ENCODE assay signal across 14 cellular contexts in the genomic region with DNA sequence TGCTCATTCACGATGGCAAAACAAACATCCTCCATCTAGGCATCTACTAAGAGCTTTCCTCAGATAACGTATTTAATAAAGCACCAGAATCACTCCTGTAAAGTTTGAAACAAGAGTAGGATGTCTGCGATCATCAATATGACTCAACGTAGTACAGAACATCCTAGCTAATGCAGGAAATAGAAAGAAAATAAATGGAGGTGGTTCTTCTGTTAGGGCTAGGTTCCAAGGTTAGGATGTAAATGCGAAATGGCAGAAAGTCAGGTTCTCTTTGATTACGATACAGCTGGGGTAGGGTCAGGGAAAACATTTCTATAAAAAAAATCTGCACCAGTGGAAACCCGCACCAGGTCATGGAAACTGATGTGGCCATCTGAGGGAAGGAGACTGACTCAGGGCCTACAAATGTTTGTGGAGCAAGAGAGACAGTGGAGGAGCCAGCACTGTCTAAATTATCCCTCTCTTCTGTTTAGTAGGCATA. TPM values are rescaled to one million over a fixed set of nuclear protein-coding genes. Genes with fewer than 3 reads are reported as not detected.
DNase-seq lines count a peak whose midpoint lies in the region; ATAC-seq and TF ChIP-seq lines count a peak whose summit lies in the region.
"Had no signal": no experiment of that assay in that cellular context is flagged by ENCODE, and none has a peak within 500 bp of the region (broad histone marks: within the 10 kb centered on the region; RNA-seq: fewer than 3 reads in every experiment).

No MANE protein-coding gene starts in this region.

- peaks cover 32% of the 10 kb centered on the region for H3K4me1 ChIP-seq in mammary epithelial cell (ENCODE audit: insufficient read depth, low read length)

- no peak overlapping the region for H3K27ac ChIP-seq in mammary epithelial cell (ENCODE audit: insufficient read depth, low read depth, low read length)
- H3K27ac ChIP-seq: HL-60, neutrophil, Peyer's patch had no signal

- no peaks in the 10 kb centered on the region for H3K27me3 Mint-ChIP-seq in MCF 10A (ENCODE audit: insufficient read depth, unreplicated experiment)
- H3K27me3 Mint-ChIP-seq in activated CD8-positive, alpha-beta T cell treated with anti-CD3 and anti-CD28 coated beads, Interleukin-2, amount 10 ng/mL, durations not matched to agents 7 days and 5 days (ENCODE audit: low read depth): no peaks in the 10 kb centered on the region
- no peaks in the 10 kb centered on the region for H3K27me3 Mint-ChIP-seq in stimulated activated naive CD8-positive, alpha-beta T cell treated with anti-CD3 and anti-CD28 coated beads, Interleukin-15, amount 100 ng/mL, for 72 hours

- ATAC-seq in activated CD8-positive, alpha-beta T cell treated with anti-CD3 and anti-CD28 coated beads, Interleukin-2, amount 10 ng/mL, durations not matched to agents 7 days and 5 days: no peak
- ATAC-seq in stimulated activated naive CD8-positive, alpha-beta T cell treated with anti-CD3 and anti-CD28 coated beads, Interleukin-15, amount 100 ng/mL, for 72 hours: no peak
- ATAC-seq in HG03095 (IDR thresholded peaks at IDR 0.05; ENCODE audit: unreplicated experiment) (no peak), HG02588 (IDR thresholded peaks at IDR 0.05; ENCODE audit: unreplicated experiment) (no peak)

- DNase-seq in MCF 10A (ENCODE audit: unreplicated experiment) (no peak), mammary epithelial cell (no peak), fibroblast of pulmonary artery (ENCODE audit: low read depth) (peak; percentile 39), occipital lobe (lab: John Stamatoyannopoulos, UW) (no peak)
- DNase-seq in activated CD8-positive, alpha-beta T cell treated with anti-CD3 and anti-CD28 coated beads, Interleukin-2, amount 10 ng/mL, durations not matched to agents 7 days and 5 days: no peak
- no peak for DNase-seq in stimulated activated naive CD8-positive, alpha-beta T cell treated with anti-CD3 and anti-CD28 coated beads, Interleukin-15, amount 100 ng/mL, for 72 hours
- DNase-seq: activated CD8-positive, alpha-beta memory T cell treated with anti-CD3 and anti-CD28 coated beads, Interleukin-2, amount 50 U/mL, for 48 hours; kidney glomerular epithelial cell; NCI-H2227 treated with DMSO at 0.1 percent for 48 hours; Peyer's patch had no signal

- no peaks in the 10 kb centered on the region for H3K36me3 ChIP-seq in mammary epithelial cell (ENCODE audit: insufficient read depth, low read length)
- H3K36me3 ChIP-seq: neutrophil, Peyer's patch had no signal

- peak overlapping the region; percentile 27 for H3K27ac Mint-ChIP-seq in MCF 10A (ENCODE audit: low read depth, unreplicated experiment)
- H3K27ac Mint-ChIP-seq in activated CD8-positive, alpha-beta T cell treated with anti-CD3 and anti-CD28 coated beads, Interleukin-2, amount 10 ng/mL, durations not matched to agents 7 days and 5 days: peak overlapping the region; percentile 4
- peak overlapping the region; percentile 43 to 92 for H3K27ac Mint-ChIP-seq in stimulated activated naive CD8-positive, alpha-beta T cell treated with anti-CD3 and anti-CD28 coated beads, Interleukin-15, amount 100 ng/mL, for 72 hours

- no peaks in the 10 kb centered on the region for H3K9me3 Mint-ChIP-seq in MCF 10A (ENCODE audit: unreplicated experiment)
- no peaks in the 10 kb centered on the region for H3K9me3 Mint-ChIP-seq in activated CD8-positive, alpha-beta T cell treated with anti-CD3 and anti-CD28 coated beads, Interleukin-2, amount 10 ng/mL, durations not matched to agents 7 days and 5 days (ENCODE audit: insufficient read depth)
- H3K9me3 Mint-ChIP-seq in stimulated activated naive CD8-positive, alpha-beta T cell treated with anti-CD3 and anti-CD28 coated beads, Interleukin-15, amount 100 ng/mL, for 72 hours: no peaks in the 10 kb centered on the region

- BruUV-seq in MCF 10A (replicated peaks; lab: Mats Ljungman, UMichigan): no TSS peak
- no TSS peak for BruUV-seq in mammary epithelial cell (replicated peaks; lab: Mats Ljungman, UMichigan)

- intact Hi-C loops in MCF 10A (cut with micrococcal nuclease): no loop called here
- intact Hi-C loops in mammary epithelial cell (cut with micrococcal nuclease): no loop called here

- CTCF ChIA-PET in MCF 10A (lab: Yijun Ruan, JAX) (interaction anchor here (0.7 to 2.0 kb wide), 5 partner anchors 12 to 137 kb away, joined by 3 to 13 read pairs (median 4); a partner anchor contains a TSS), mammary epithelial cell (lab: Charles Lee; ENCODE audit: low non-redundant PET) (no interaction called here)
- CTCF ChIA-PET in activated CD8-positive, alpha-beta T cell treated with anti-CD3 and anti-CD28 coated beads, Interleukin-2, amount 10 ng/mL, durations not matched to agents 7 days and 5 days (lab: Charles Lee): interaction anchor here (1.4 to 3.0 kb wide), 2 partner anchors 12 to 47 kb away, joined by 5 to 18 read pairs; no protein-coding TSS in a partner anchor

- H3K9ac ChIP-seq in mammary epithelial cell (ENCODE audit: insufficient read depth, low read length): no peak overlapping the region

- no peak overlapping the region for H2AFZ ChIP-seq in mammary epithelial cell (ENCODE audit: low read depth, low read length)

- peaks cover 5% of the 10 kb centered on the region for H3K36me3 Mint-ChIP-seq in MCF 10A (ENCODE audit: insufficient read depth, unreplicated experiment)
- peaks cover 6% of the 10 kb centered on the region for H3K36me3 Mint-ChIP-seq in activated CD8-positive, alpha-beta T cell treated with anti-CD3 and anti-CD28 coated beads, Interleukin-2, amount 10 ng/mL, durations not matched to agents 7 days and 5 days (ENCODE audit: low read depth)

- POLR2A ChIA-PET in MCF 10A (lab: Yijun Ruan, JAX): interaction anchor here (0.6 to 9.4 kb wide), 4 partner anchors 24 to 507 kb away, joined by 3 to 83 read pairs (median 3); a partner anchor contains a TSS
- POLR2A ChIA-PET in activated CD8-positive, alpha-beta T cell treated with anti-CD3 and anti-CD28 coated beads, Interleukin-2, amount 10 ng/mL, durations not matched to agents 7 days and 5 days (lab: Charles Lee): interaction anchor here (3.4 kb wide), 1 partner anchor 28 kb away, joined by 19 read pairs; a partner anchor contains a TSS

- no peak for TF ChIP-seq CTCF in MCF 10A (IDR thresholded peaks at IDR 0.05; ENCODE audit: unreplicated experiment)
- no peak for TF ChIP-seq CTCF in mammary epithelial cell (conservative IDR thresholded peaks at IDR 0.05 in 1 of 2, IDR thresholded peaks at IDR 0.05 in 1 of 2; ENCODE audit: extremely low read depth in 1 of 2, insufficient read depth in 1 of 2, low read depth in 1 of 2, low read length in 2 of 2)
- TF ChIP-seq CTCF in fibroblast of pulmonary artery (IDR thresholded peaks at IDR 0.05; ENCODE audit: low read length, missing control alignments): no peak

- H3K79me2 ChIP-seq in mammary epithelial cell (ENCODE audit: insufficient read depth, low read length): peaks cover 93% of the 10 kb centered on the region

- H3K4me3 Mint-ChIP-seq in MCF 10A (ENCODE audit: unreplicated experiment): no peak overlapping the region
- H3K4me3 Mint-ChIP-seq in activated CD8-positive, alpha-beta T cell treated with anti-CD3 and anti-CD28 coated beads, Interleukin-2, amount 10 ng/mL, durations not matched to agents 7 days and 5 days: no peak overlapping the region
- H3K4me3 Mint-ChIP-seq in stimulated activated naive CD8-positive, alpha-beta T cell treated with anti-CD3 and anti-CD28 coated beads, Interleukin-15, amount 100 ng/mL, for 72 hours: peak overlapping the region; percentile 43 to 74

- H3K4me3 ChIP-seq in mammary epithelial cell (replicated peaks in 1 of 3; ENCODE audit: insufficient read depth in 1 of 3, low read depth in 2 of 3, low read length in 3 of 3) (no peak overlapping the region), fibroblast of pulmonary artery (replicated peaks; ENCODE audit: low read depth, low read length) (no peak overlapping the region)
- H3K4me3 ChIP-seq: Peyer's patch had no signal

- H3K4me2 ChIP-seq in mammary epithelial cell (ENCODE audit: insufficient read depth, low read depth, low read length): no peak overlapping the region

- H3K9me3 ChIP-seq in mammary epithelial cell (replicated peaks; ENCODE audit: insufficient read depth, low read length): no peaks in the 10 kb centered on the region
- H3K9me3 ChIP-seq: neutrophil, Peyer's patch had no signal

- no peaks in the 10 kb centered on the region for H3K27me3 ChIP-seq in mammary epithelial cell (ENCODE audit: insufficient read depth, low read length)
- H3K27me3 ChIP-seq: neutrophil, Peyer's patch had no signal

- H3K4me1 Mint-ChIP-seq in MCF 10A (ENCODE audit: insufficient read depth, unreplicated experiment): peaks cover 36% of the 10 kb centered on the region
- H3K4me1 Mint-ChIP-seq in activated CD8-positive, alpha-beta T cell treated with anti-CD3 and anti-CD28 coated beads, Interleukin-2, amount 10 ng/mL, durations not matched to agents 7 days and 5 days (ENCODE audit: low read depth): peaks cover 60% of the 10 kb centered on the region
- H3K4me1 Mint-ChIP-seq in stimulated activated naive CD8-positive, alpha-beta T cell treated with anti-CD3 and anti-CD28 coated beads, Interleukin-15, amount 100 ng/mL, for 72 hours: peaks cover 86% of the 10 kb centered on the region

- in situ Hi-C loops in mammary epithelial cell (cut with MboI; ENCODE audit: low sequenced_read_pairs in 2 of 2): no loop called here

- 98% methylated on average over 7 of the region's 7 CpGs for WGBS in mammary epithelial cell (ENCODE audit: low coverage, missing lambda C conversion rate)

- dilution Hi-C loops in mammary epithelial cell (cut with HindIII; ENCODE audit: low sequenced_read_pairs): no loop called here

- no peaks in the 10 kb centered on the region for H4K20me1 ChIP-seq in mammary epithelial cell (ENCODE audit: insufficient read depth, low read length)

RNA-seq across cellular contexts. Expression of a gene that starts 29.1 kb away (rescaled TPM):
- 56.6 and 66.4 TPM in 2 replicates for total RNA-seq in MCF 10A (2022)
- 10 to 100 TPM; 52.4 to 76.0 TPM for total RNA-seq in mammary epithelial cell
- 31.9 TPM for polyA plus RNA-seq in mammary epithelial cell
- polyA minus RNA-seq in mammary epithelial cell: 65.6 TPM
- 10 to 100 TPM; 18.3 to 19.4 TPM for total RNA-seq in activated CD8-positive, alpha-beta T cell treated with anti-CD3 and anti-CD28 coated beads, Interleukin-2, amount 10 ng/mL, durations not matched to agents 7 days and 5 days
- 32.3 TPM for total RNA-seq in occipital lobe

Comparison
In these comparisons a context has a peak if more than half of its experiments do, and no peak if none do; other contexts are left out.
1. H3K27ac Mint-ChIP-seq: peak in every context shown above with its lines; median percentile 68 in stimulated activated naive CD8-positive, alpha-beta T cell treated with anti-CD3 and anti-CD28 coated beads, Interleukin-15, amount 100 ng/mL, for 72 hours; 27 in MCF 10A; 4 in activated CD8-positive, alpha-beta T cell treated with anti-CD3 and anti-CD28 coated beads, Interleukin-2, amount 10 ng/mL, durations not matched to agents 7 days and 5 days.
2. H3K4me3 Mint-ChIP-seq: peak in stimulated activated naive CD8-positive, alpha-beta T cell treated with anti-CD3 and anti-CD28 coated beads, Interleukin-15, amount 100 ng/mL, for 72 hours (2 of 2); none in MCF 10A (single experiment) and activated CD8-positive, alpha-beta T cell treated with anti-CD3 and anti-CD28 coated beads, Interleukin-2, amount 10 ng/mL, durations not matched to agents 7 days and 5 days (single experiment).